In the genomic region with DNA sequence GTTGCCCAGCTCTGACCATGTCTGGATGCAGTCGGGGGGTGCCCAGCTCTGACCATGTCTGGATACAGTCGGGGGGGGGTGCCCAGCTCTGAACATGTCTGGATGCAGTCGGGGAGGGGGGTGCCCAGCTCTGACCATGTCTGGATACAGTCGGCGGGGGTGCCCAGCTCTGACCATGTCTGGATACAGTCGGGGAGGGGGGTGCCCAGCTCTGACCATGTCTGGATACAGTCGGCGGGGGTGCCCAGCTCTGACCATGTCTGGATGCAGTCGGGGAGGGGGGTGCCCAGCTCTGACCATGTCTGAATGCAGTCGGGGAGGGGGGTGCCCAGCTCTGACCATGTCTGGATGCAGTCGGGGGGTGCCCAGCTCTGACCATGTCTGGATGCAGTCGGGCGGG, we compare ENCODE assay signal across 4 cellular contexts. TPM values are rescaled to one million over a fixed set of nuclear protein-coding genes. Genes with fewer than 3 reads are reported as not detected.
"Had no signal": no experiment of that assay in that cellular context is flagged by ENCODE, and none has a peak within 500 bp of the region (broad histone marks: within the 10 kb centered on the region; RNA-seq: fewer than 3 reads in every experiment).

No MANE protein-coding gene starts in this region.

RNA-seq across cellular contexts. Expression of gene PKP3, which starts 16.7 kb away (rescaled TPM):
- polyA plus RNA-seq: IgD-negative memory B cell had no signal

RNA-seq across cellular contexts. Expression of gene ANO9, which starts 31.1 kb away (rescaled TPM):
- total RNA-seq: HT1080, IMR-90 had no signal
- polyA plus RNA-seq: IMR-90 had no signal

RNA-seq across cellular contexts. Expression of gene B4GALNT4, which starts 41.4 kb away (rescaled TPM):
- total RNA-seq: HT-29 had no signal
- polyA plus RNA-seq: IgD-negative memory B cell had no signal
